Comparison of ENCODE assay signal across 18 cellular contexts in genomic region chr3:188220097-188220788, GRCh38.
DNase-seq lines count a peak whose midpoint lies in the region; ATAC-seq, FAIRE-seq and TF ChIP-seq lines count a peak whose summit lies in the region.
"Had no signal": no experiment of that assay in that cellular context is flagged by ENCODE, and none has a peak within 500 bp of the region (broad histone marks: within the 10 kb centered on the region; RNA-seq: fewer than 3 reads in every experiment).

No MANE protein-coding gene starts in this region.

- H3K9me3 ChIP-seq in upper lobe of right lung, result no peaks in the 10 kb centered on the region

- intact Hi-C loops in upper lobe of right lung (cut with DNase I) (no loop called here), head of caudate nucleus (cut with DNase I) (no loop called here)

- TF ChIP-seq CTCF in fibroblast of villous mesenchyme (IDR thresholded peaks at IDR 0.05; ENCODE audit: insufficient read depth, low read depth, low read length), result no peak
- no peak for TF ChIP-seq CTCF in osteocyte (IDR thresholded peaks at IDR 0.05)
- TF ChIP-seq CTCF in upper lobe of right lung (IDR thresholded peaks at IDR 0.05), result no peak

- peaks cover 66% of the 10 kb centered on the region for H3K4me1 Mint-ChIP-seq in osteocyte (ENCODE audit: unreplicated experiment)

- H3K27me3 ChIP-seq in upper lobe of right lung, result no peaks in the 10 kb centered on the region

- no peak for FAIRE-seq in HTR-8/SVneo (lab: Jason Lieb, UNC)
- FAIRE-seq: RCC 7860 had no signal

- H3K36me3 ChIP-seq in upper lobe of right lung, result no peaks in the 10 kb centered on the region

- peak; percentile 59 for DNase-seq in amniotic epithelial cell (ENCODE audit: low read depth)
- DNase-seq in fibroblast of villous mesenchyme (ENCODE audit: low read depth), result peak; percentile 52
- DNase-seq in osteocyte (ENCODE audit: extremely low spot score, unreplicated experiment), result no peak
- DNase-seq in upper lobe of right lung, result no peak
- no peak for DNase-seq in head of caudate nucleus
- no peak for DNase-seq in HTR-8/SVneo (ENCODE audit: insufficient read length, low spot score)
- DNase-seq in stimulated activated naive CD8-positive, alpha-beta T cell treated with anti-CD3 and anti-CD28 coated beads, Interleukin-15, Interleukin-2, amounts not matched to agents 100 U/mL and 50 U/mL, for 24 hours, result no peak
- no peak for DNase-seq in T-helper 9 cell
- DNase-seq: activated CD4-positive, alpha-beta T cell treated with anti-CD3 and anti-CD28 coated beads for 36 hours; activated T-cell treated with anti-CD3 and anti-CD28 coated beads, Interleukin-2, amount 50 U/mL, for 48 hours; amygdala; CD8-positive, alpha-beta memory T cell; effector CD4-positive, alpha-beta T cell; NCI-H1048; NCI-H510A had no signal

- no peaks in the 10 kb centered on the region for H3K9me3 Mint-ChIP-seq in osteocyte (ENCODE audit: unreplicated experiment)
- H3K9me3 Mint-ChIP-seq: CD8-positive, alpha-beta memory T cell; stimulated activated naive CD8-positive, alpha-beta T cell treated with anti-CD3 and anti-CD28 coated beads, Interleukin-15, Interleukin-2, amounts not matched to agents 100 ng/mL and 50 ng/mL, for 24 hours; T-helper 1 cell treated with Interleukin-12 subunit alpha and Interleukin-12 subunit beta and Interleukin-4 antibody, amounts not matched to agents 30 μg/mL and 1 μg/mL, for 36 hours had no signal

- H3K27ac ChIP-seq in upper lobe of right lung, result peak overlapping the region; percentile 26

- peaks cover 4% of the 10 kb centered on the region for H3K36me3 Mint-ChIP-seq in osteocyte (ENCODE audit: unreplicated experiment)

- peak overlapping the region; percentile 58 for H3K27ac Mint-ChIP-seq in osteocyte (ENCODE audit: unreplicated experiment)
- H3K27ac Mint-ChIP-seq: activated CD4-positive, alpha-beta T cell treated with anti-CD3 and anti-CD28 coated beads for 36 hours; stimulated activated naive CD8-positive, alpha-beta T cell treated with anti-CD3 and anti-CD28 coated beads, Interleukin-15, Interleukin-2, amounts not matched to agents 100 ng/mL and 50 ng/mL, for 24 hours; T-helper 1 cell treated with Interleukin-12 subunit alpha and Interleukin-12 subunit beta and Interleukin-4 antibody, amounts not matched to agents 30 μg/mL and 1 μg/mL, for 36 hours had no signal

- H3K4me3 Mint-ChIP-seq in osteocyte (ENCODE audit: unreplicated experiment), result no peak overlapping the region
- H3K4me3 Mint-ChIP-seq: activated CD4-positive, alpha-beta T cell treated with anti-CD3 and anti-CD28 coated beads for 36 hours; CD8-positive, alpha-beta memory T cell; stimulated activated naive CD8-positive, alpha-beta T cell treated with anti-CD3 and anti-CD28 coated beads, Interleukin-15, Interleukin-2, amounts not matched to agents 100 ng/mL and 50 ng/mL, for 24 hours; T-helper 1 cell treated with Interleukin-12 subunit alpha and Interleukin-12 subunit beta and Interleukin-4 antibody, amounts not matched to agents 30 μg/mL and 1 μg/mL, for 36 hours had no signal

- peaks cover 37% of the 10 kb centered on the region for H3K4me1 ChIP-seq in upper lobe of right lung

- no peaks in the 10 kb centered on the region for H3K27me3 Mint-ChIP-seq in osteocyte (ENCODE audit: unreplicated experiment)
- H3K27me3 Mint-ChIP-seq: activated CD4-positive, alpha-beta T cell treated with anti-CD3 and anti-CD28 coated beads for 36 hours; CD8-positive, alpha-beta memory T cell; stimulated activated naive CD8-positive, alpha-beta T cell treated with anti-CD3 and anti-CD28 coated beads, Interleukin-15, Interleukin-2, amounts not matched to agents 100 ng/mL and 50 ng/mL, for 24 hours had no signal

- H3K4me3 ChIP-seq in fibroblast of villous mesenchyme (ENCODE audit: low read depth, low read length), result no peak overlapping the region
- no peak overlapping the region for H3K4me3 ChIP-seq in upper lobe of right lung

- no peak for ATAC-seq in upper lobe of right lung
- no peak for ATAC-seq in stimulated activated naive CD8-positive, alpha-beta T cell treated with anti-CD3 and anti-CD28 coated beads, Interleukin-15, Interleukin-2, amounts not matched to agents 100 U/mL and 50 U/mL, for 24 hours
- ATAC-seq: activated CD4-positive, alpha-beta T cell treated with anti-CD3 and anti-CD28 coated beads for 36 hours had no signal

Comparison
In these comparisons a context has a peak if more than half of its experiments do, and no peak if none do; other contexts are left out.
1. DNase-seq: peak in amniotic epithelial cell (single experiment) and fibroblast of villous mesenchyme (single experiment); none in osteocyte (single experiment), upper lobe of right lung (single experiment), head of caudate nucleus (0 of 42), HTR-8/SVneo (single experiment), stimulated activated naive CD8-positive, alpha-beta T cell treated with anti-CD3 and anti-CD28 coated beads, Interleukin-15, Interleukin-2, amounts not matched to agents 100 U/mL and 50 U/mL, for 24 hours (single experiment) and T-helper 9 cell (single experiment).